ENCODE assay signal across 8 cellular contexts in the genomic region with DNA sequence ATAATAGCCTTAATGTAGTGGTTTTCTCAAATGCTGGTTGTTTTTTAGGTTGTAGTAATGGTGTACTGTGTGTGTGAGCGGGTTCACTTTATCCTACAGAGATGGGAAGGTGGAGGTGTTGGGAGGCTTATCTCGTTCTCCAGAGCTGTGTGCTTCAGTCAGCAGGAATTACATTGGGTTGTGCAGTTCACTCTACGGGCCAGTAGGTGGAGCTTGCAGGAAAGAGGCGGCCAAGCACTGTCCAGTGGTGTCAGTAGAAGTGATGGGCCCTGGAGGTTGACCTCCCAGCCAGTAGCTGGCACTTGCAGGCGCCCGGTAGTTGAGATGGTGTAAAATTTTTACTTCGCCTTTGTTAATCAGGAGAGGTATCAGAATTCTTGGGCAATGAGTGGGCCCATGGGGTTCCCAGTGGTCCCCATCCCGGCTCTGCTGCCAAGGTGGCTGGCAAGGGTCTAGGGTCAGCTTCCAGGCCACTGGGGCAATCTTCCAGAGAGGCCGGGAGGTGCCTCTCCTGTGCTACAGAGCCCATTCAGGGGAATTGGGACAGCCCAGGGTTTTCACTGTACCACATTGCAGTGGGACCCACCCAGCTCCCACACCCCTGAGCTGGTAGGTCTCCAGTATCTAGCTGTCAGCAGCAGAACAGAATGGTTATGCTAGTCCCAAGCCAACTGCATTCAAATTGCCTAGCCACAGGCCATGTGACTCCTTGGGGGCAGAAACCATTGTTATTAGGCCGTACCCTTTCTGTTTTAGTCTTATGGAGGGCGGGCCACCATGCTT. TPM values are rescaled to one million over a fixed set of nuclear protein-coding genes. Genes with fewer than 3 reads are reported as not detected.
A peak's percentile ranks its signal among the peaks of the same experiment; 100 is the strongest.
DNase-seq lines count a peak whose midpoint lies in the region; ATAC-seq and TF ChIP-seq lines count a peak whose summit lies in the region.

No MANE protein-coding gene starts in this region.

- H3K4me1 Mint-ChIP-seq in activated T-cell treated with anti-CD3 and anti-CD28 coated beads, Interleukin-2, amount 50 U/mL, for 72 hours (ENCODE audit: low read depth), result peaks cover 38% of the 10 kb centered on the region
- H3K4me1 Mint-ChIP-seq in neural progenitor cell, result no peaks in the 10 kb centered on the region

- H3K9ac ChIP-seq in OCI-LY1 (ENCODE audit: low read length) (no peak overlapping the region), neural progenitor cell (no peak overlapping the region)

- TF ChIP-seq CTCF in OCI-LY1 (IDR thresholded peaks at IDR 0.05; ENCODE audit: low read length) (peak; percentile 93), neural progenitor cell (IDR thresholded peaks at IDR 0.05) (peak; percentile 87), transverse colon (IDR thresholded peaks at IDR 0.05) (peak; percentile 86 to 90 (median 89))

- H3K4me3 Mint-ChIP-seq in activated T-cell treated with anti-CD3 and anti-CD28 coated beads, Interleukin-2, amount 50 U/mL, for 72 hours, result no peak overlapping the region
- no peak overlapping the region for H3K4me3 Mint-ChIP-seq in neural progenitor cell

- peaks cover 64% of the 10 kb centered on the region for H3K36me3 ChIP-seq in OCI-LY1 (ENCODE audit: insufficient read depth, low read length)
- no peaks in the 10 kb centered on the region for H3K36me3 ChIP-seq in neural progenitor cell
- peaks cover 0 to 18% (median 2%) of the 10 kb centered on the region in 4 donors for H3K36me3 ChIP-seq in transverse colon

- H3K4me2 ChIP-seq in OCI-LY1 (ENCODE audit: low read length) (no peak overlapping the region), neural progenitor cell (no peak overlapping the region)

- peaks cover 8 to 36% of the 10 kb centered on the region in 2 donors for H3K36me3 Mint-ChIP-seq in activated T-cell treated with anti-CD3 and anti-CD28 coated beads, Interleukin-2, amount 50 U/mL, for 72 hours (ENCODE audit: insufficient read depth in 2 of 2)
- H3K36me3 Mint-ChIP-seq in neural progenitor cell, result peaks cover 25% of the 10 kb centered on the region

- H3F3A ChIP-seq in OCI-LY1 (ENCODE audit: insufficient read depth, low read length), result 0 out of 2 replicates have a peak, but pooled peaks cover 3% of the 10 kb centered on the region
- H3F3A ChIP-seq in neural progenitor cell (ENCODE audit: low read depth), result peaks cover 8% of the 10 kb centered on the region

- DNase-seq in DMS53 (lab: John Stamatoyannopoulos, UW) (peak; percentile 89), HK-2 (ENCODE audit: unreplicated experiment) (peak; percentile 39), fibroblast of peridontal ligament (ENCODE audit: extremely low read depth) (peak; percentile 70), neural progenitor cell (ENCODE audit: low spot score) (peak; percentile 79), transverse colon (peak; percentile 68)
- peak; percentile 63 to 64 for DNase-seq in activated T-cell treated with anti-CD3 and anti-CD28 coated beads, Interleukin-2, amount 50 U/mL, for 72 hours

- intact Hi-C loops in transverse colon (cut with DNase I; ENCODE audit: low total_unique reads), result loop anchor here (5.0 kb wide), 1 partner anchor 106 kb away; no protein-coding TSS in a partner anchor

- H3K27ac ChIP-seq in OCI-LY1 (ENCODE audit: low read depth, low read length, poor library complexity, severe bottlenecking) (peak overlapping the region; percentile 16), neural progenitor cell (no peak overlapping the region), transverse colon (no peak overlapping the region)

- H3K27me3 ChIP-seq in OCI-LY1 (ENCODE audit: insufficient read depth, low read length), result no peaks in the 10 kb centered on the region
- H3K27me3 ChIP-seq in neural progenitor cell, result no peaks in the 10 kb centered on the region
- H3K27me3 ChIP-seq in transverse colon, result no peaks in the 10 kb centered on the region

- in situ Hi-C loops in transverse colon (cut with MboI; ENCODE audit: low pct_ligation_motif_present in 1 of 4, low pct_unique_long_range_greater_than_20kb in 1 of 4, low sequenced_read_pairs in 3 of 4), result loop anchor here (5.0 to 25.0 kb wide), 4 partner anchors 54 to 106 kb away; no protein-coding TSS in a partner anchor

- no peaks in the 10 kb centered on the region for H3K27me3 Mint-ChIP-seq in activated T-cell treated with anti-CD3 and anti-CD28 coated beads, Interleukin-2, amount 50 U/mL, for 72 hours (ENCODE audit: low read depth)
- no peaks in the 10 kb centered on the region for H3K27me3 Mint-ChIP-seq in neural progenitor cell (ENCODE audit: insufficient read depth, low read depth)

- H3K27ac Mint-ChIP-seq in activated T-cell treated with anti-CD3 and anti-CD28 coated beads, Interleukin-2, amount 50 U/mL, for 72 hours, result peak overlapping the region; percentile 30
- no peak overlapping the region for H3K27ac Mint-ChIP-seq in neural progenitor cell

- H3K4me3 ChIP-seq in OCI-LY1 (ENCODE audit: low read depth, low read length, poor library complexity, severe bottlenecking) (no peak overlapping the region), neural progenitor cell (no peak overlapping the region), transverse colon (no peak overlapping the region)

- no peaks in the 10 kb centered on the region for H3K9me2 ChIP-seq in OCI-LY1 (ENCODE audit: low read depth, low read length)

- H4K20me1 ChIP-seq in OCI-LY1 (ENCODE audit: insufficient read depth, low read length) (no peaks in the 10 kb centered on the region), neural progenitor cell (ENCODE audit: low read depth) (no peaks in the 10 kb centered on the region)

- no peak for TF ChIP-seq POLR2A in transverse colon (IDR thresholded peaks at IDR 0.05)

- no peaks in the 10 kb centered on the region for H3K9me3 ChIP-seq in OCI-LY1 (ENCODE audit: low read length)
- no peaks in the 10 kb centered on the region for H3K9me3 ChIP-seq in neural progenitor cell (ENCODE audit: low read depth)
- H3K9me3 ChIP-seq in transverse colon, result no peaks in the 10 kb centered on the region

- peak; percentile 80 for ATAC-seq in GM21381 (IDR thresholded peaks at IDR 0.05; ENCODE audit: unreplicated experiment)
- ATAC-seq in activated T-cell treated with anti-CD3 and anti-CD28 coated beads, Interleukin-2, amount 50 U/mL, for 72 hours (replicated peaks in 1 of 2), result peak; percentile 68 to 81

- H2AFZ ChIP-seq in OCI-LY1 (ENCODE audit: low read length) (no peak overlapping the region), neural progenitor cell (replicated peaks) (no peak overlapping the region)

- H3K79me2 ChIP-seq in OCI-LY1 (ENCODE audit: insufficient read depth, low read length) (no peaks in the 10 kb centered on the region), neural progenitor cell (ENCODE audit: low read depth) (no peaks in the 10 kb centered on the region)

- peaks cover 0 to 2% of the 10 kb centered on the region in 2 donors for H3K9me3 Mint-ChIP-seq in activated T-cell treated with anti-CD3 and anti-CD28 coated beads, Interleukin-2, amount 50 U/mL, for 72 hours
- no peaks in the 10 kb centered on the region for H3K9me3 Mint-ChIP-seq in neural progenitor cell

- peaks cover 21% of the 10 kb centered on the region for H3K4me1 ChIP-seq in OCI-LY1 (ENCODE audit: insufficient read depth, low read length, severe bottlenecking)
- H3K4me1 ChIP-seq in neural progenitor cell, result no peaks in the 10 kb centered on the region
- H3K4me1 ChIP-seq in transverse colon, result peaks cover 0 to 7% (median 0%) of the 10 kb centered on the region in 4 donors

- 62 to 100% methylated on average over 1 to 9 of the region's 11 CpGs for WGBS in transverse colon (ENCODE audit: low coverage in 1 of 2), 2 donors

- no peak for TF ChIP-seq EP300 in transverse colon (IDR thresholded peaks at IDR 0.05; ENCODE audit: low read depth)

RNA-seq across cellular contexts. Expression of gene BIRC2, which starts 43.8 kb away (rescaled TPM):
- 10 to 100 TPM; 38.3 to 44.4 TPM for total RNA-seq in activated T-cell treated with anti-CD3 and anti-CD28 coated beads, Interleukin-2, amount 50 U/mL, for 72 hours
- total RNA-seq in neural progenitor cell (ENCODE audit: low replicate concordance) (52.5 and 78.1 TPM in 2 replicates), transverse colon (10 to 100 TPM; 66.5 to 95.9 (median 73.2) TPM)

Comparison
In these comparisons a context has a peak if more than half of its experiments do, and no peak if none do; other contexts are left out.
1. DNase-seq: peak in every context shown above with its lines; median percentile 89 in DMS53; 79 in neural progenitor cell; 70 in fibroblast of peridontal ligament; 68 in transverse colon; 64 in activated T-cell treated with anti-CD3 and anti-CD28 coated beads, Interleukin-2, amount 50 U/mL, for 72 hours; 39 in HK-2.